In genomic region chr5:6547498-6547897, GRCh38 we compare ENCODE assay signal across 18 cellular contexts.
DNase-seq lines count a peak whose midpoint lies in the region; ATAC-seq and TF ChIP-seq lines count a peak whose summit lies in the region.
"Had no signal": no experiment of that assay in that cellular context is flagged by ENCODE, and none has a peak within 500 bp of the region (broad histone marks: within the 10 kb centered on the region; RNA-seq: fewer than 3 reads in every experiment).

No MANE protein-coding gene starts in this region.

- H3K36me3 ChIP-seq in right atrium auricular region: no peaks in the 10 kb centered on the region
- no peaks in the 10 kb centered on the region for H3K36me3 ChIP-seq in left ventricle myocardium inferior
- no peaks in the 10 kb centered on the region for H3K36me3 ChIP-seq in gastrocnemius medialis
- H3K36me3 ChIP-seq: BLaER1, HAP-1 had no signal

- H3K27me3 ChIP-seq in right atrium auricular region (no peaks in the 10 kb centered on the region), left ventricle myocardium inferior (ENCODE audit: low read depth) (no peaks in the 10 kb centered on the region), gastrocnemius medialis (no peaks in the 10 kb centered on the region)
- H3K27me3 ChIP-seq: BLaER1 had no signal

- intact Hi-C loops in left ventricle myocardium inferior (cut with micrococcal nuclease) (no loop called here), gastrocnemius medialis (cut with DNase I; ENCODE audit: low total_unique reads) (loop anchor here (10.0 kb wide), 1 partner anchor 847 kb away; the partner anchor contains the start of gene ADCY2)

- H3K27me3 Mint-ChIP-seq in osteocyte (ENCODE audit: unreplicated experiment): no peaks in the 10 kb centered on the region
- H3K27me3 Mint-ChIP-seq in type B pancreatic cell: peaks cover 20% of the 10 kb centered on the region
- H3K27me3 Mint-ChIP-seq in activated CD4-positive, alpha-beta T cell treated with anti-CD3 and anti-CD28 coated beads, Interleukin-2, amount 10 ng/mL, durations not matched to agents 7 days and 5 days: no peaks in the 10 kb centered on the region

- no peak overlapping the region for H3K4me3 ChIP-seq in right atrium auricular region
- no peak overlapping the region for H3K4me3 ChIP-seq in left ventricle myocardium inferior
- no peak overlapping the region for H3K4me3 ChIP-seq in gastrocnemius medialis
- H3K4me3 ChIP-seq: BLaER1, GM23248, HAP-1 had no signal

- H3K4me3 Mint-ChIP-seq in osteocyte (ENCODE audit: unreplicated experiment) (no peak overlapping the region), type B pancreatic cell (no peak overlapping the region)
- no peak overlapping the region for H3K4me3 Mint-ChIP-seq in activated CD4-positive, alpha-beta T cell treated with anti-CD3 and anti-CD28 coated beads, Interleukin-2, amount 10 ng/mL, durations not matched to agents 7 days and 5 days
- H3K4me3 Mint-ChIP-seq: CD14-positive monocyte; CD4-positive, alpha-beta memory T cell had no signal

- CTCF ChIA-PET in activated CD4-positive, alpha-beta T cell treated with anti-CD3 and anti-CD28 coated beads, Interleukin-2, amount 10 ng/mL, durations not matched to agents 7 days and 5 days (lab: Charles Lee): interaction anchor here (0.5 kb wide), 1 partner anchor 59 kb away, joined by 4 read pairs; no protein-coding TSS in a partner anchor

- H3K4me1 ChIP-seq in right atrium auricular region (peaks cover 0 to 7% of the 10 kb centered on the region in 2 donors), left ventricle myocardium inferior (peaks cover 13% of the 10 kb centered on the region), gastrocnemius medialis (peaks cover 29 to 46% of the 10 kb centered on the region in 2 donors)
- H3K4me1 ChIP-seq: BLaER1, HAP-1 had no signal

- H3K9me3 Mint-ChIP-seq in osteocyte (ENCODE audit: unreplicated experiment) (no peaks in the 10 kb centered on the region), type B pancreatic cell (no peaks in the 10 kb centered on the region)
- H3K9me3 Mint-ChIP-seq in activated CD4-positive, alpha-beta T cell treated with anti-CD3 and anti-CD28 coated beads, Interleukin-2, amount 10 ng/mL, durations not matched to agents 7 days and 5 days: no peaks in the 10 kb centered on the region

- POLR2A ChIA-PET in activated CD4-positive, alpha-beta T cell treated with anti-CD3 and anti-CD28 coated beads, Interleukin-2, amount 10 ng/mL, durations not matched to agents 7 days and 5 days (lab: Charles Lee): no interaction called here

- in situ Hi-C loops in gastrocnemius medialis (cut with MboI; ENCODE audit: low sequenced_read_pairs in 4 of 4): loop anchor here in 1 of 4 donors (10.0 kb wide), 1 partner anchor 93 kb away; no protein-coding TSS in a partner anchor

- no peak for TF ChIP-seq POLR2A in gastrocnemius medialis (IDR thresholded peaks at IDR 0.05)

- no peak overlapping the region for H3K27ac Mint-ChIP-seq in osteocyte (ENCODE audit: unreplicated experiment)
- no peak overlapping the region for H3K27ac Mint-ChIP-seq in type B pancreatic cell
- no peak overlapping the region for H3K27ac Mint-ChIP-seq in activated CD4-positive, alpha-beta T cell treated with anti-CD3 and anti-CD28 coated beads, Interleukin-2, amount 10 ng/mL, durations not matched to agents 7 days and 5 days
- H3K27ac Mint-ChIP-seq: CD14-positive monocyte had no signal

- H3K4me1 Mint-ChIP-seq in osteocyte (ENCODE audit: unreplicated experiment) (no peaks in the 10 kb centered on the region), type B pancreatic cell (ENCODE audit: unreplicated experiment) (peaks cover 4% of the 10 kb centered on the region)
- H3K4me1 Mint-ChIP-seq in activated CD4-positive, alpha-beta T cell treated with anti-CD3 and anti-CD28 coated beads, Interleukin-2, amount 10 ng/mL, durations not matched to agents 7 days and 5 days: no peaks in the 10 kb centered on the region
- H3K4me1 Mint-ChIP-seq: CD14-positive monocyte had no signal

- DNase-seq in right atrium auricular region (ENCODE audit: low spot score) (peak; percentile 44), left ventricle myocardium inferior (no peak), osteocyte (ENCODE audit: extremely low spot score, unreplicated experiment) (peak; percentile 53), gastrocnemius medialis (no peak), type B pancreatic cell (ENCODE audit: extremely low spot score, unreplicated experiment) (peak; percentile 27), NCI-H2107 (lab: John Stamatoyannopoulos, UW) (no peak)
- DNase-seq in activated CD4-positive, alpha-beta T cell treated with anti-CD3 and anti-CD28 coated beads, Interleukin-2, amount 10 ng/mL, durations not matched to agents 7 days and 5 days: no peak
- DNase-seq: 8988T; CD4-positive, alpha-beta memory T cell; DMS153; DMS79; GDM1; GM23248 had no signal

- no peaks in the 10 kb centered on the region for H3K9me3 ChIP-seq in right atrium auricular region
- no peaks in the 10 kb centered on the region for H3K9me3 ChIP-seq in left ventricle myocardium inferior (replicated peaks)
- no peaks in the 10 kb centered on the region for H3K9me3 ChIP-seq in gastrocnemius medialis
- H3K9me3 ChIP-seq: BLaER1, HAP-1 had no signal

- H3K36me3 Mint-ChIP-seq in osteocyte (ENCODE audit: unreplicated experiment) (no peaks in the 10 kb centered on the region), type B pancreatic cell (no peaks in the 10 kb centered on the region)
- H3K36me3 Mint-ChIP-seq in activated CD4-positive, alpha-beta T cell treated with anti-CD3 and anti-CD28 coated beads, Interleukin-2, amount 10 ng/mL, durations not matched to agents 7 days and 5 days (ENCODE audit: low read depth): no peaks in the 10 kb centered on the region
- H3K36me3 Mint-ChIP-seq: CD14-positive monocyte; CD4-positive, alpha-beta memory T cell had no signal

- H3K27ac ChIP-seq in right atrium auricular region (no peak overlapping the region), left ventricle myocardium inferior (replicated peaks) (no peak overlapping the region), gastrocnemius medialis (peak overlapping the region; percentile 80 to 89 (median 85))
- H3K27ac ChIP-seq: BLaER1, GM23248, HL-60 had no signal

- TF ChIP-seq CTCF in right atrium auricular region (IDR thresholded peaks at IDR 0.05): no peak
- TF ChIP-seq CTCF in left ventricle myocardium inferior (IDR thresholded peaks at IDR 0.05; ENCODE audit: borderline replicate concordance): no peak
- no peak for TF ChIP-seq CTCF in osteocyte (IDR thresholded peaks at IDR 0.05)
- no peak for TF ChIP-seq CTCF in gastrocnemius medialis (IDR thresholded peaks at IDR 0.05 in 4 of 5, conservative IDR thresholded peaks at IDR 0.05 in 1 of 5)
- TF ChIP-seq CTCF in type B pancreatic cell (conservative IDR thresholded peaks at IDR 0.05): no peak

- no peak for ATAC-seq in gastrocnemius medialis
- ATAC-seq in HG02610 (IDR thresholded peaks at IDR 0.05; ENCODE audit: unreplicated experiment): no peak

Comparison
In these comparisons a context has a peak if more than half of its experiments do, and no peak if none do; other contexts are left out.
1. DNase-seq: peak in right atrium auricular region (single experiment), osteocyte (single experiment) and type B pancreatic cell (single experiment); none in left ventricle myocardium inferior (single experiment), gastrocnemius medialis (0 of 2), NCI-H2107 (single experiment) and activated CD4-positive, alpha-beta T cell treated with anti-CD3 and anti-CD28 coated beads, Interleukin-2, amount 10 ng/mL, durations not matched to agents 7 days and 5 days (single experiment).
2. H3K27ac ChIP-seq: peak in gastrocnemius medialis (4 of 4); none in right atrium auricular region (0 of 2) and left ventricle myocardium inferior (single experiment).